8 cellular contexts compared by ENCODE assay signal in the genomic region with DNA sequence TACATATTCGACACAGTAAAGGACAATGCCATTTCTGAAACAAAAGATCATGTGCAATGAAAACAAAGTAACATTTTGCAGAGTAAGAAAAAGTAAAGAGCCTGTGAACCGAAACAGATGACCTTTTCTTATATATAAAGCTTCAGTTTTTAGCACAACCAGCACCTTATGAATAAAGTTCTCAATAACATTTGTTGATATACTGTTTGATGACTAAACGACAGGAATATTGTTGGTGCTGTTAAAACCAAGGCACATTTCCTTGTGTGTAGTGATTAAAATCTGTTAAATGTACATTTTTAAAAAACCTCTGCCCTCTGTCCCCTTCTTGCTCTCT. TPM values are rescaled to one million over a fixed set of nuclear protein-coding genes. Genes with fewer than 3 reads are reported as not detected.
DNase-seq lines count a peak whose midpoint lies in the region; ATAC-seq, FAIRE-seq and TF ChIP-seq lines count a peak whose summit lies in the region.

No MANE protein-coding gene starts in this region.

- no peak for FAIRE-seq in RCC 7860 (lab: Jason Lieb, UNC)

- no peaks in the 10 kb centered on the region for H3K9me3 ChIP-seq in mucosa of rectum (ENCODE audit: control insufficient read depth in 2 of 2, low read length in 2 of 2)

- H3K27ac Mint-ChIP-seq in MCF 10A (ENCODE audit: low read depth, unreplicated experiment), result peak overlapping the region; percentile 95

- H3K27me3 ChIP-seq in ACC112 (ENCODE audit: insufficient read depth, low read length), result no peaks in the 10 kb centered on the region
- no peaks in the 10 kb centered on the region for H3K27me3 ChIP-seq in HL-60 (ENCODE audit: insufficient read depth, poor library complexity, severe bottlenecking)
- H3K27me3 ChIP-seq in mucosa of rectum (ENCODE audit: control insufficient read depth in 2 of 2, insufficient read depth in 2 of 2, low read length in 2 of 2), result no peaks in the 10 kb centered on the region

- CTCF ChIA-PET in MCF 10A (lab: Yijun Ruan, JAX), result interaction anchor here (0.5 to 1.4 kb wide), 5 partner anchors 11 to 169 kb away, joined by 3 to 7 read pairs (median 4); no protein-coding TSS in a partner anchor

- DNase-seq in HL-60 (ENCODE audit: low read depth in 1 of 2, low spot score in 1 of 2) (no peak), MCF 10A (ENCODE audit: unreplicated experiment) (no peak), NCI-H2029 (lab: John Stamatoyannopoulos, UW) (no peak), RCC 7860 (ENCODE audit: low spot score) (no peak)

- H3K4me3 Mint-ChIP-seq in MCF 10A (ENCODE audit: unreplicated experiment), result peak overlapping the region; percentile 88

- no peaks in the 10 kb centered on the region for H3K27me3 Mint-ChIP-seq in MCF 10A (ENCODE audit: insufficient read depth, unreplicated experiment)

- BruUV-seq in MCF 10A (replicated peaks; lab: Mats Ljungman, UMichigan), result no TSS peak

- H3K9me3 Mint-ChIP-seq in MCF 10A (ENCODE audit: unreplicated experiment), result no peaks in the 10 kb centered on the region

- TF ChIP-seq CTCF in HL-60 (IDR thresholded peaks at IDR 0.05; ENCODE audit: insufficient read depth, low read length) (no peak), MCF 10A (IDR thresholded peaks at IDR 0.05; ENCODE audit: unreplicated experiment) (no peak)

- H3K36me3 ChIP-seq in ACC112 (ENCODE audit: insufficient read depth, low read length) (no peaks in the 10 kb centered on the region), mucosa of rectum (ENCODE audit: control insufficient read depth in 2 of 2, insufficient read depth in 2 of 2, low read length in 2 of 2) (no peaks in the 10 kb centered on the region)

- peaks cover 22% of the 10 kb centered on the region for H3K4me1 ChIP-seq in ACC112 (ENCODE audit: control insufficient read depth, insufficient read depth, low read length, unreplicated experiment)
- H3K4me1 ChIP-seq in mucosa of rectum (ENCODE audit: control insufficient read depth in 2 of 2, insufficient read depth in 2 of 2, low read length in 2 of 2), result peaks cover 14 to 19% of the 10 kb centered on the region in 2 donors

- peaks cover 18% of the 10 kb centered on the region for H3K4me1 Mint-ChIP-seq in MCF 10A (ENCODE audit: insufficient read depth, unreplicated experiment)

- peak overlapping the region; percentile 94 for H3K4me3 ChIP-seq in ACC112 (ENCODE audit: low read depth, low read length)
- H3K4me3 ChIP-seq in HL-60 (replicated peaks; ENCODE audit: insufficient read depth, low read length), result peak overlapping the region; percentile 83
- peak overlapping the region; percentile 96 to 99 for H3K4me3 ChIP-seq in mucosa of rectum (ENCODE audit: low read length in 2 of 2)

- peaks cover 46% of the 10 kb centered on the region for H3K79me2 ChIP-seq in ACC112 (ENCODE audit: control insufficient read depth, insufficient read depth, low read length, unreplicated experiment)

- ATAC-seq in GM18519 (IDR thresholded peaks at IDR 0.05; ENCODE audit: low FRiP score, unreplicated experiment) (no peak), HG03039 (IDR thresholded peaks at IDR 0.05; ENCODE audit: unreplicated experiment) (no peak)

- no peaks in the 10 kb centered on the region for H3K36me3 Mint-ChIP-seq in MCF 10A (ENCODE audit: insufficient read depth, unreplicated experiment)

- intact Hi-C loops in MCF 10A (cut with micrococcal nuclease), result loop anchor here (2.0 to 5.0 kb wide), 4 partner anchors 70 to 382 kb away; partner anchors contain the start of gene AFTPH

- peak overlapping the region; percentile 92 for H2AFZ ChIP-seq in ACC112 (ENCODE audit: low read length, unreplicated experiment)

- POLR2A ChIA-PET in MCF 10A (lab: Yijun Ruan, JAX), result interaction anchor here (0.7 to 3.2 kb wide), 34 partner anchors 9 to 717 kb away, joined by 3 to 43 read pairs (median 4); partner anchors contain the start of genes AFTPH, MDH1, SERTAD2 and VPS54

- peak overlapping the region; percentile 57; the same call in 1 of the 2 replicates for H3K27ac ChIP-seq in ACC112 (ENCODE audit: low read depth, low read length)
- no peak overlapping the region; the same call in 1 of the 2 replicates for H3K27ac ChIP-seq in HL-60 (replicated peaks)
- peak overlapping the region; percentile 99 for H3K27ac ChIP-seq in mucosa of rectum (ENCODE audit: low read depth in 2 of 2, low read length in 2 of 2)

- H3K9ac ChIP-seq in mucosa of rectum (ENCODE audit: low read depth in 1 of 2, low read length in 2 of 2), result peak overlapping the region; percentile 79 to 100

RNA-seq across cellular contexts. Expression of gene PELI1, which starts 1.4 kb away (rescaled TPM):
- total RNA-seq in MCF 10A (2022), result 13.5 and 16.3 TPM in 2 replicates
